21 cellular contexts compared by ENCODE assay signal in the genomic region with DNA sequence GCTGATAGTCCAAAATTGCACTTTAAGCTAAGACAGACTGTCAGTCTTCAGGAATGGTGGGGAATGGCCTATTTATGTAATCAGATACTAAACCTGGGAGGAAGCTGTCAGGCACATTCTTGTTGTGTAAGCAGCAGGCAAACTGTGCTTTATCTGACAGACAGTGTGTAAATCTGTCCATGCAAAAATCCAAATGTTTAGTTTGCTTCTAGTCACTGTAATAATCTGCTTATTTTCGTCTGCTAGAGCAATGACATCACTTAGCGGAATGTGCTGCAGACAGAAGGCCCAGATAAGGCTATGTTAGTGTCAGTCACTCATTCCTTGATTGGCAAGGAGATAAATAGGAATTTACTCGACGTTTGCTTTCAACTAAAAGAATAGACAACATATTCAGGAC.
A peak's percentile ranks its signal among the peaks of the same experiment; 100 is the strongest.
DNase-seq lines count a peak whose midpoint lies in the region; ATAC-seq, FAIRE-seq and TF ChIP-seq lines count a peak whose summit lies in the region.
"Had no signal": no experiment of that assay in that cellular context is flagged by ENCODE, and none has a peak within 500 bp of the region (broad histone marks: within the 10 kb centered on the region; RNA-seq: fewer than 3 reads in every experiment).

No MANE protein-coding gene starts in this region.

- no peak overlapping the region for H3K9ac ChIP-seq in astrocyte (ENCODE audit: low read length)

- no peak for TF ChIP-seq POLR2A in gastrocnemius medialis (IDR thresholded peaks at IDR 0.05)

- BruUV-seq in OCI-LY7 (replicated peaks; lab: Mats Ljungman, UMichigan), result no TSS peak

- H3K9me3 ChIP-seq in astrocyte (ENCODE audit: insufficient read depth, low read depth, low read length), result no peaks in the 10 kb centered on the region
- no peaks in the 10 kb centered on the region for H3K9me3 ChIP-seq in gastrocnemius medialis
- H3K9me3 ChIP-seq in OCI-LY7 (ENCODE audit: low read length), result no peaks in the 10 kb centered on the region
- H3K9me3 ChIP-seq: adrenal gland, thyroid gland had no signal

- TF ChIP-seq CTCF in astrocyte (IDR thresholded peaks at IDR 0.05; ENCODE audit: insufficient read depth, low read depth, low read length) (no peak), gastrocnemius medialis (IDR thresholded peaks at IDR 0.05 in 4 of 5, conservative IDR thresholded peaks at IDR 0.05 in 1 of 5) (no peak), OCI-LY7 (conservative IDR thresholded peaks at IDR 0.05; ENCODE audit: low read length) (no peak)

- intact Hi-C loops in left ventricle myocardium superior (cut with micrococcal nuclease) (no loop called here), gastrocnemius medialis (cut with DNase I; ENCODE audit: low total_unique reads) (no loop called here), OCI-LY7 (cut with micrococcal nuclease; ENCODE audit: unreplicated experiment) (no loop called here)

- peak; percentile 13 for FAIRE-seq in astrocyte (lab: Jason Lieb, UNC)
- FAIRE-seq: colon had no signal

- H3K27me3 Mint-ChIP-seq in astrocyte (ENCODE audit: low read depth, unreplicated experiment), result no peaks in the 10 kb centered on the region
- H3K27me3 Mint-ChIP-seq: naive thymus-derived CD8-positive, alpha-beta T cell; stimulated activated naive B cell treated with anti-CD40 and anti-IgM and Interleukin-4, amounts not matched to agents 10 μg/mL and 1 μg/mL and 100 μg/mL, for 72 hours; T-cell had no signal

- no peaks in the 10 kb centered on the region for H3K36me3 ChIP-seq in astrocyte (ENCODE audit: insufficient read depth, low read length)
- H3K36me3 ChIP-seq in gastrocnemius medialis, result no peaks in the 10 kb centered on the region
- H3K36me3 ChIP-seq in OCI-LY7 (ENCODE audit: insufficient read depth, low read length), result no peaks in the 10 kb centered on the region
- H3K36me3 ChIP-seq: adrenal gland, thyroid gland had no signal

- H3K27me3 ChIP-seq in astrocyte (ENCODE audit: insufficient read depth, low read length) (no peaks in the 10 kb centered on the region), gastrocnemius medialis (no peaks in the 10 kb centered on the region)
- H3K27me3 ChIP-seq: adrenal gland, thyroid gland had no signal

- no peak overlapping the region for H3K4me2 ChIP-seq in astrocyte (ENCODE audit: low read length)
- no peak overlapping the region for H3K4me2 ChIP-seq in OCI-LY7 (ENCODE audit: low read length)

- H3K4me1 ChIP-seq in astrocyte (ENCODE audit: insufficient read depth, low read length), result no peaks in the 10 kb centered on the region
- peaks cover 17 to 19% of the 10 kb centered on the region in 2 donors for H3K4me1 ChIP-seq in gastrocnemius medialis
- no peaks in the 10 kb centered on the region for H3K4me1 ChIP-seq in OCI-LY7 (ENCODE audit: insufficient read depth, low read length, poor library complexity, severe bottlenecking)
- H3K4me1 ChIP-seq: adrenal gland, thyroid gland had no signal

- H2AFZ ChIP-seq in astrocyte (ENCODE audit: low read depth, low read length) (no peak overlapping the region), OCI-LY7 (ENCODE audit: low read length) (no peak overlapping the region)

- in situ Hi-C loops in gastrocnemius medialis (cut with MboI; ENCODE audit: low sequenced_read_pairs in 4 of 4), result no loop called here

- DNase-seq in HuH-7.5 (ENCODE audit: low spot score) (peak; percentile 18), astrocyte (ENCODE audit: low read depth) (peak; percentile 12), left ventricle myocardium superior (no peak), gastrocnemius medialis (no peak), OCI-LY7 (ENCODE audit: low spot score) (no peak)
- DNase-seq: adrenal gland; GOT3; Karpas-422; naive thymus-derived CD8-positive, alpha-beta T cell; NCI-H1105; NCI-H774; stimulated activated naive B cell treated with anti-CD40 and anti-IgM and Interleukin-4, amounts not matched to agents 10 μg/mL and 1 μg/mL and 100 μg/mL, for 72 hours; T-cell; thyroid gland had no signal

- H3K79me2 ChIP-seq in astrocyte (ENCODE audit: insufficient read depth, low read length) (no peaks in the 10 kb centered on the region), OCI-LY7 (ENCODE audit: insufficient read depth, low read depth, low read length) (no peaks in the 10 kb centered on the region)

- H3K27ac Mint-ChIP-seq in astrocyte (ENCODE audit: unreplicated experiment), result peak overlapping the region; percentile 12
- H3K27ac Mint-ChIP-seq: activated T-helper 2 cell treated with anti-CD3 and anti-CD28 coated beads, Interferon-gamma antibody, Interleukin-2, Interleukin-4, amounts not matched to agents 10 μg/mL and 5 μg/mL and 100 μg/mL, durations not matched to agents 14 hours and 24 hours and 36 hours; CD14-positive monocyte; naive thymus-derived CD8-positive, alpha-beta T cell; stimulated activated naive B cell treated with anti-CD40 and anti-IgM and Interleukin-4, amounts not matched to agents 10 μg/mL and 1 μg/mL and 100 μg/mL, for 72 hours; T-cell; WTC11 had no signal

- H3K36me3 Mint-ChIP-seq in astrocyte (ENCODE audit: low read depth, unreplicated experiment), result no peaks in the 10 kb centered on the region
- H3K36me3 Mint-ChIP-seq: T-cell, WTC11 had no signal

- H3K4me3 Mint-ChIP-seq in astrocyte (ENCODE audit: unreplicated experiment), result no peak overlapping the region
- H3K4me3 Mint-ChIP-seq: CD14-positive monocyte; naive thymus-derived CD8-positive, alpha-beta T cell; stimulated activated naive B cell treated with anti-CD40 and anti-IgM and Interleukin-4, amounts not matched to agents 10 μg/mL and 1 μg/mL and 100 μg/mL, for 72 hours; T-cell; WTC11 had no signal

- no peak overlapping the region for H3K27ac ChIP-seq in astrocyte (ENCODE audit: low read depth, low read length)
- peak overlapping the region in 3 of 4 donors; percentile 29 to 47 (median 29) for H3K27ac ChIP-seq in gastrocnemius medialis
- H3K27ac ChIP-seq in OCI-LY7 (ENCODE audit: low read depth, low read length, poor library complexity, severe bottlenecking), result no peak overlapping the region
- H3K27ac ChIP-seq: adrenal gland, thyroid gland had no signal

- CTCF ChIA-PET in OCI-LY7 (lab: Charles Lee; ENCODE audit: unreplicated experiment), result no interaction called here

- H3K4me3 ChIP-seq in astrocyte (ENCODE audit: insufficient read depth, low read depth, low read length) (no peak overlapping the region), gastrocnemius medialis (no peak overlapping the region), OCI-LY7 (ENCODE audit: low read depth, low read length, poor library complexity, severe bottlenecking) (no peak overlapping the region)
- H3K4me3 ChIP-seq: adrenal gland, lung, thyroid gland had no signal

- H4K20me1 ChIP-seq in astrocyte (ENCODE audit: insufficient read depth, low read length), result no peaks in the 10 kb centered on the region
- no peaks in the 10 kb centered on the region for H4K20me1 ChIP-seq in OCI-LY7 (ENCODE audit: insufficient read depth, low read length)

- H3K9me2 ChIP-seq in OCI-LY7 (ENCODE audit: insufficient read depth, low read length), result no peaks in the 10 kb centered on the region

- H3K9me3 Mint-ChIP-seq in astrocyte (ENCODE audit: unreplicated experiment), result no peaks in the 10 kb centered on the region
- H3K9me3 Mint-ChIP-seq: activated T-helper 2 cell treated with anti-CD3 and anti-CD28 coated beads, Interferon-gamma antibody, Interleukin-2, Interleukin-4, amounts not matched to agents 10 μg/mL and 5 μg/mL and 100 μg/mL, durations not matched to agents 14 hours and 24 hours and 36 hours; CD14-positive monocyte; naive thymus-derived CD8-positive, alpha-beta T cell; stimulated activated naive B cell treated with anti-CD40 and anti-IgM and Interleukin-4, amounts not matched to agents 10 μg/mL and 1 μg/mL and 100 μg/mL, for 72 hours; T-cell; WTC11 had no signal

- POLR2A ChIA-PET in OCI-LY7 (lab: Charles Lee), result no interaction called here

- ATAC-seq in left ventricle myocardium superior (peak; percentile 36), gastrocnemius medialis (peak; percentile 27 to 51), HG03175 (IDR thresholded peaks at IDR 0.05; ENCODE audit: unreplicated experiment) (no peak), HG02678 (IDR thresholded peaks at IDR 0.05; ENCODE audit: unreplicated experiment) (no peak)
- ATAC-seq: naive thymus-derived CD8-positive, alpha-beta T cell; stimulated activated naive B cell treated with anti-CD40 and anti-IgM and Interleukin-4, amounts not matched to agents 10 μg/mL and 1 μg/mL and 100 μg/mL, for 72 hours; T-cell; WTC11 had no signal

- peaks cover 5% of the 10 kb centered on the region for H3K4me1 Mint-ChIP-seq in astrocyte (ENCODE audit: low read depth, unreplicated experiment)
- H3K4me1 Mint-ChIP-seq: CD14-positive monocyte; stimulated activated naive B cell treated with anti-CD40 and anti-IgM and Interleukin-4, amounts not matched to agents 10 μg/mL and 1 μg/mL and 100 μg/mL, for 72 hours; WTC11 had no signal

Comparison
In these comparisons a context has a peak if more than half of its experiments do, and no peak if none do; other contexts are left out.
1. DNase-seq: peak in HuH-7.5 (single experiment) and astrocyte (single experiment); none in left ventricle myocardium superior (single experiment), gastrocnemius medialis (0 of 2) and OCI-LY7 (single experiment).
2. H3K27ac ChIP-seq: peak in gastrocnemius medialis (3 of 4); none in astrocyte (single experiment) and OCI-LY7 (single experiment).
3. ATAC-seq: peak in left ventricle myocardium superior (single experiment) and gastrocnemius medialis (2 of 2); none in HG03175 (single experiment) and HG02678 (single experiment).